In genomic region chr2:238123218-238123971, GRCh38 we compare ENCODE assay signal across 20 cellular contexts. TPM values are rescaled to one million over a fixed set of nuclear protein-coding genes. Genes with fewer than 3 reads are reported as not detected.
DNase-seq lines count a peak whose midpoint lies in the region; ATAC-seq and TF ChIP-seq lines count a peak whose summit lies in the region.
"Had no signal": no experiment of that assay in that cellular context is flagged by ENCODE, and none has a peak within 500 bp of the region (broad histone marks: within the 10 kb centered on the region; RNA-seq: fewer than 3 reads in every experiment).

No MANE protein-coding gene starts in this region.

- no peaks in the 10 kb centered on the region for H3K27me3 Mint-ChIP-seq in stimulated activated naive CD8-positive, alpha-beta T cell treated with anti-CD3 and anti-CD28 coated beads, Interleukin-15, amount 100 ng/mL, for 72 hours
- H3K27me3 Mint-ChIP-seq in glutamatergic neuron (ENCODE audit: unreplicated experiment), result peaks cover 6% of the 10 kb centered on the region

- no peak overlapping the region for H2AFZ ChIP-seq in neuronal stem cell (ENCODE audit: low read length)
- H2AFZ ChIP-seq: GM23338 had no signal

- H3K9me3 ChIP-seq in neuronal stem cell (replicated peaks in 1 of 2; ENCODE audit: control insufficient read depth in 2 of 2, insufficient read depth in 1 of 2, low read depth in 1 of 2, low read length in 2 of 2), result peaks cover 0 to 5% of the 10 kb centered on the region in 2 donors
- H3K9me3 ChIP-seq: Peyer's patch had no signal

- H3K27me3 ChIP-seq in neuronal stem cell (ENCODE audit: control insufficient read depth in 3 of 3, insufficient read depth in 3 of 3, low read depth in 1 of 3, low read length in 3 of 3) (peaks cover 0 to 20% (median 0%) of the 10 kb centered on the region in 3 experiments), dorsolateral prefrontal cortex (no peaks in the 10 kb centered on the region)
- H3K27me3 ChIP-seq: Peyer's patch had no signal

- peaks cover 0 to 2% of the 10 kb centered on the region in 2 donors for H3K36me3 ChIP-seq in neuronal stem cell (replicated peaks in 1 of 2; ENCODE audit: control insufficient read depth in 2 of 2, insufficient read depth in 2 of 2, low read length in 2 of 2)
- H3K36me3 ChIP-seq: Peyer's patch had no signal

- no CpG with 5 or more reads among the region's 22 CpGs for WGBS in neuronal stem cell (ENCODE audit: extremely low coverage in 2 of 2, insufficient read length in 2 of 2, insufficient replicate concordance in 1 of 2), 2 donors

- H3K14ac ChIP-seq in neuronal stem cell (ENCODE audit: low read length), result peak overlapping the region; percentile 82

- H3K27ac ChIP-seq in neuronal stem cell (replicated peaks; ENCODE audit: low read length), result no peak overlapping the region
- H3K27ac ChIP-seq in dorsolateral prefrontal cortex, result no peak overlapping the region
- H3K27ac ChIP-seq: Peyer's patch had no signal

- H3K27ac Mint-ChIP-seq in stimulated activated naive CD8-positive, alpha-beta T cell treated with anti-CD3 and anti-CD28 coated beads, Interleukin-15, amount 100 ng/mL, for 72 hours, result no peak overlapping the region
- H3K27ac Mint-ChIP-seq in glutamatergic neuron (ENCODE audit: unreplicated experiment), result no peak overlapping the region
- H3K27ac Mint-ChIP-seq: CD4-positive, alpha-beta memory T cell; GM23338; IgD-negative memory B cell had no signal

- no peak overlapping the region for H4K91ac ChIP-seq in neuronal stem cell (ENCODE audit: low read depth, low read length, poor library complexity)

- DNase-seq in stimulated activated naive CD8-positive, alpha-beta T cell treated with anti-CD3 and anti-CD28 coated beads, Interleukin-15, amount 100 ng/mL, for 72 hours, result no peak
- DNase-seq in stimulated activated naive CD8-positive, alpha-beta T cell treated with anti-CD3 and anti-CD28 coated beads, Interleukin-15, Interleukin-2, amounts not matched to agents 100 U/mL and 50 U/mL, for 24 hours, result no peak
- DNase-seq in glutamatergic neuron, result peak; percentile 16
- no peak for DNase-seq in neuronal stem cell (ENCODE audit: low spot score)
- DNase-seq in foreskin melanocyte, result no peak
- DNase-seq in dorsolateral prefrontal cortex, result no peak
- DNase-seq in NCI-H1092 treated with DMSO at 0.1 percent for 48 hours (lab: John Stamatoyannopoulos, UW), result no peak
- DNase-seq: CD4-positive, alpha-beta memory T cell; DND-41; NCI-H1417; NCI-H1694 treated with DMSO at 0.1 percent for 48 hours; NCI-H2081 treated with DMSO at 0.1 percent for 48 hours; NCI-H2171 treated with DMSO at 0.1 percent for 48 hours; NCI-H526 had no signal

- no peak overlapping the region for H2BK12ac ChIP-seq in neuronal stem cell (ENCODE audit: low read length)

- H3K23ac ChIP-seq in neuronal stem cell (ENCODE audit: low read depth, low read length, poor library complexity), result peak overlapping the region; percentile 62

- H3K18ac ChIP-seq in neuronal stem cell (ENCODE audit: low read length), result peak overlapping the region; percentile 80

- H3K4ac ChIP-seq in neuronal stem cell (ENCODE audit: low read length), result no peak overlapping the region

- H2BK120ac ChIP-seq in neuronal stem cell (ENCODE audit: low read depth, low read length), result no peak overlapping the region

- TF ChIP-seq CTCF in glutamatergic neuron (IDR thresholded peaks at IDR 0.05; ENCODE audit: partially characterized antibody, unreplicated experiment), result no peak
- TF ChIP-seq CTCF in dorsolateral prefrontal cortex (IDR thresholded peaks at IDR 0.05 in 54 of 56, conservative IDR thresholded peaks at IDR 0.05 in 2 of 56; ENCODE audit: low read depth in 1 of 56, partially characterized antibody in 56 of 56), result no peak

- H3K36me3 Mint-ChIP-seq in glutamatergic neuron (ENCODE audit: unreplicated experiment), result no peaks in the 10 kb centered on the region
- H3K36me3 Mint-ChIP-seq: CD4-positive, alpha-beta memory T cell had no signal

- peaks cover 6% of the 10 kb centered on the region for H3K79me1 ChIP-seq in neuronal stem cell (ENCODE audit: low read depth, low read length)

- peak overlapping the region; percentile 91 for H2AK5ac ChIP-seq in neuronal stem cell (ENCODE audit: low read depth, low read length)

- peak; percentile 19 for ATAC-seq in stimulated activated naive CD8-positive, alpha-beta T cell treated with anti-CD3 and anti-CD28 coated beads, Interleukin-15, amount 100 ng/mL, for 72 hours
- ATAC-seq in stimulated activated naive CD8-positive, alpha-beta T cell treated with anti-CD3 and anti-CD28 coated beads, Interleukin-15, Interleukin-2, amounts not matched to agents 100 U/mL and 50 U/mL, for 24 hours, result no peak
- ATAC-seq: GM12878, GM23338 had no signal

- H2BK15ac ChIP-seq in neuronal stem cell (ENCODE audit: low read length), result peak overlapping the region; percentile 98

- H3K4me1 Mint-ChIP-seq in stimulated activated naive CD8-positive, alpha-beta T cell treated with anti-CD3 and anti-CD28 coated beads, Interleukin-15, amount 100 ng/mL, for 72 hours, result no peaks in the 10 kb centered on the region
- H3K4me1 Mint-ChIP-seq in glutamatergic neuron (ENCODE audit: low read depth, unreplicated experiment), result peaks cover 3% of the 10 kb centered on the region
- H3K4me1 Mint-ChIP-seq: GM23338 had no signal

- H2BK5ac ChIP-seq in neuronal stem cell (ENCODE audit: low read length), result no peak overlapping the region

- H3K4me2 ChIP-seq in neuronal stem cell (ENCODE audit: insufficient read depth, low read length, poor library complexity, severe bottlenecking), result no peak overlapping the region
- H3K4me2 ChIP-seq: GM23338 had no signal

- H3K4me3 ChIP-seq in neuronal stem cell (ENCODE audit: low read length in 2 of 2) (no peak overlapping the region), dorsolateral prefrontal cortex (no peak overlapping the region)
- H3K4me3 ChIP-seq: GM12878, GM23338, Peyer's patch had no signal

- no peak overlapping the region for H3K4me3 Mint-ChIP-seq in stimulated activated naive CD8-positive, alpha-beta T cell treated with anti-CD3 and anti-CD28 coated beads, Interleukin-15, amount 100 ng/mL, for 72 hours
- no peak overlapping the region for H3K4me3 Mint-ChIP-seq in glutamatergic neuron (ENCODE audit: unreplicated experiment)
- H3K4me3 Mint-ChIP-seq: CD4-positive, alpha-beta memory T cell; GM23338; IgD-negative memory B cell had no signal

- H3K9ac ChIP-seq in neuronal stem cell (ENCODE audit: low read depth, low read length, poor library complexity), result peak overlapping the region; percentile 21

- peaks cover 4 to 15% of the 10 kb centered on the region in 2 donors for H3K4me1 ChIP-seq in neuronal stem cell (ENCODE audit: control insufficient read depth in 2 of 2, insufficient read depth in 1 of 2, low read depth in 1 of 2, low read length in 2 of 2)
- H3K4me1 ChIP-seq: Peyer's patch had no signal

- no peaks in the 10 kb centered on the region for H3K9me3 Mint-ChIP-seq in stimulated activated naive CD8-positive, alpha-beta T cell treated with anti-CD3 and anti-CD28 coated beads, Interleukin-15, amount 100 ng/mL, for 72 hours
- peaks cover 1% of the 10 kb centered on the region for H3K9me3 Mint-ChIP-seq in glutamatergic neuron (ENCODE audit: unreplicated experiment)
- H3K9me3 Mint-ChIP-seq: CD4-positive, alpha-beta memory T cell; GM23338; IgD-negative memory B cell had no signal

- intact Hi-C loops in dorsolateral prefrontal cortex (cut with DNase I), result no loop called here

- H4K8ac ChIP-seq in neuronal stem cell (ENCODE audit: low read depth, low read length), result no peak overlapping the region

RNA-seq across cellular contexts. Expression of gene KLHL30, which starts 15.1 kb away (rescaled TPM):
- total RNA-seq in glutamatergic neuron (ENCODE audit: unreplicated experiment) (3.5 TPM), dorsolateral prefrontal cortex (1 to 10 TPM in 4 of 120 experiments, under 1 TPM in 69, not detected in 47; 0.10 to 1.5 (median 0.24) TPM)
- 0.06 TPM for polyA plus RNA-seq in neuronal stem cell (2013, experiment 1 of 2)
- polyA plus RNA-seq in neuronal stem cell (2013, experiment 2 of 2), result 0.07 TPM
- total RNA-seq: A673; CD4-positive, alpha-beta memory T cell; GM12878; SK-MEL-5 had no signal
- polyA plus RNA-seq: CD4-positive, alpha-beta memory T cell; GM23338; IgD-negative memory B cell had no signal

RNA-seq across cellular contexts. Expression of gene ESPNL, which starts 23.3 kb away (rescaled TPM):
- total RNA-seq in glutamatergic neuron (ENCODE audit: unreplicated experiment) (0.81 TPM), dorsolateral prefrontal cortex (1 to 10 TPM in 8 of 120 experiments, under 1 TPM in 87, not detected in 25; 0.09 to 2.3 (median 0.29) TPM)
- 0.45 TPM for polyA plus RNA-seq in neuronal stem cell (2013, experiment 1 of 2)
- polyA plus RNA-seq in neuronal stem cell (2013, experiment 2 of 2), result 0.46 TPM
- polyA plus RNA-seq: CD4-positive, alpha-beta memory T cell had no signal

RNA-seq across cellular contexts. Expression of gene ERFE, which starts 35.4 kb away (rescaled TPM):
- total RNA-seq in glutamatergic neuron (ENCODE audit: unreplicated experiment) (12.2 TPM), dorsolateral prefrontal cortex (1 to 10 TPM in 108 of 120 experiments, under 1 TPM in 12; 0.35 to 6.8 (median 2.2) TPM)
- polyA plus RNA-seq in neuronal stem cell (2013, experiment 1 of 2), result 0.43 TPM
- polyA plus RNA-seq in neuronal stem cell (2013, experiment 2 of 2), result 0.37 TPM
- total RNA-seq: CD4-positive, alpha-beta memory T cell; GM12878 had no signal
- polyA plus RNA-seq: CD4-positive, alpha-beta memory T cell; GM12878; IgD-negative memory B cell had no signal
